ENCODE assay signal across 23 cellular contexts in genomic region chr16:65200374-65200773, GRCh38.
"Had no signal": no experiment of that assay in that cellular context is flagged by ENCODE, and none has a peak within 500 bp of the region (broad histone marks: within the 10 kb centered on the region; RNA-seq: fewer than 3 reads in every experiment).

No MANE protein-coding gene starts in this region.

- H3K4me1 ChIP-seq: SJSA1 had no signal

- FAIRE-seq: HTR-8/SVneo had no signal

- H3K4me3 ChIP-seq: SJSA1, SK-N-MC had no signal

- H3K27me3 ChIP-seq: SJSA1 had no signal

- DNase-seq: Karpas-422; KBM-7; MM.1S; NCI-H1092 treated with DMSO at 0.1 percent for 48 hours; NCI-H1436; NCI-H187; NCI-H2029; NCI-H2081 treated with DMSO at 0.1 percent for 48 hours; NCI-H2171; NCI-H226; NCI-H446; NCI-H510A; NCI-H524 treated with DMSO at 0.1 percent for 48 hours; NCI-H69; NCI-H774; NK-92 treated with Interleukin-12 subunit alpha and Interleukin-12 subunit beta, amount 100 ng/mL, for 24 hours; PC-3; SIG-M5; SW 1271 had no signal

- H3K27ac ChIP-seq: SJSA1, SK-N-MC had no signal

- H3K9me3 ChIP-seq: SJSA1 had no signal

- ATAC-seq: Panc1, PC-3 had no signal

- H3K36me3 ChIP-seq: SJSA1 had no signal
